ENCODE assay signal across 8 cellular contexts in the genomic region with DNA sequence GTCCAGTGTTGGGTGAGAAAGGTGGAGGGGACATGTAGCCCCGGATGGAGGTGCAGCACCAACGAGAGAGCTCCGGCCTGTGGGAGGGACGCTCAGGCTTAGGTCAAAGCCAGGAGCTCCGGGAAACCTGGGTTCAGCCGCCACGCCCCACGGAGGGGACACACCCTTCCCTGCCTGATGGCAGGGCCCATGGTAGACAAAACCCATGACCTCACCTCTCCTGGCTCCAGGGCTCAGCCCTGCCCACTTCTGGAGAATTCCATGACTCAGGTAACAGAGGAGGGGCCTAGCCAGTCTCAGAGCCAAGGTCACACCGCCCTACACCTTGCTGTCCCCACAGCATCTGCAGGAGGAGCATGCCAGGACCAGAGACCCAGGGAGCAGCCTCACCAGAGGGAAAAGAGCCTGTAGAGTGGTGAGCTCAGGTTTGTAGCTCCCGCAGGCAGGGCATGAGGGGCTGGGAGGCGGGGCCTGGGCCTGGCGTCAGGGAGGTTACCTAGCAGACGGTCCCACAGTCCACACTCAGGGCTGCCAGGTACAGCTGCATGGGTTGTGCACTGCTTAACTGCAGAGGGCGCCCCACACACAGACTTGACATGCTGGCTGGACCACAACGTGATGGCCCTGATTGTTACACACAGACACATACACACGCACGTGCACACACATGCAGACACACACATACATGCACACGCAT.
DNase-seq lines count a peak whose midpoint lies in the region; ATAC-seq and TF ChIP-seq lines count a peak whose summit lies in the region.

No MANE protein-coding gene starts in this region.

- H3K36me3 ChIP-seq in lung (ENCODE audit: control insufficient read depth in 2 of 2, insufficient read depth in 2 of 2, low read length in 2 of 2), result no peaks in the 10 kb centered on the region
- H3K36me3 ChIP-seq in testis (ENCODE audit: low read depth, missing control alignments), result no peaks in the 10 kb centered on the region

- H3K9me3 Mint-ChIP-seq in Calu3 (ENCODE audit: low read depth, unreplicated experiment) (no peaks in the 10 kb centered on the region), HFFc6 (no peaks in the 10 kb centered on the region), chondrocyte (ENCODE audit: low read depth) (no peaks in the 10 kb centered on the region)

- H3K4me3 ChIP-seq in lung, result peak overlapping the region; percentile 12
- no peak overlapping the region for H3K4me3 ChIP-seq in testis

- intact Hi-C loops in Calu3 (cut with micrococcal nuclease; ENCODE audit: unreplicated experiment) (loop anchor here (2.0 to 5.0 kb wide), 2 partner anchors 157 to 216 kb away; no protein-coding TSS in a partner anchor), testis (cut with DNase I; ENCODE audit: low total_unique reads) (no loop called here)

- H3K9me3 ChIP-seq in lung (ENCODE audit: control insufficient read depth in 2 of 2, insufficient read depth in 1 of 2, low read length in 1 of 2) (no peaks in the 10 kb centered on the region), testis (no peaks in the 10 kb centered on the region)

- H3K36me3 Mint-ChIP-seq in Calu3 (ENCODE audit: insufficient read depth, unreplicated experiment) (peaks cover 22% of the 10 kb centered on the region), HFFc6 (ENCODE audit: low read depth) (no peaks in the 10 kb centered on the region), chondrocyte (ENCODE audit: low read depth) (no peaks in the 10 kb centered on the region)

- H3K27me3 Mint-ChIP-seq in Calu3 (ENCODE audit: unreplicated experiment) (no peaks in the 10 kb centered on the region), HFFc6 (ENCODE audit: insufficient read depth) (peaks cover 2% of the 10 kb centered on the region), chondrocyte (ENCODE audit: low read depth) (no peaks in the 10 kb centered on the region)

- BruUV-seq in Calu3 (replicated peaks; lab: Mats Ljungman, UMichigan), result TSS peak; percentile 41

- H3K4me1 Mint-ChIP-seq in Calu3 (ENCODE audit: low read depth, unreplicated experiment) (peaks cover 11% of the 10 kb centered on the region), HFFc6 (ENCODE audit: low read depth) (peaks cover 16% of the 10 kb centered on the region), chondrocyte (ENCODE audit: low read depth) (peaks cover 15% of the 10 kb centered on the region)

- CTCF ChIA-PET in Calu3 (lab: Charles Lee), result interaction anchor here (0.5 to 1.4 kb wide), 9 partner anchors 16 to 792 kb away, joined by 3 to 14 read pairs (median 6); a partner anchor contains a TSS

- no peaks in the 10 kb centered on the region for H3K27me3 ChIP-seq in lung (ENCODE audit: control insufficient read depth, insufficient read depth)
- H3K27me3 ChIP-seq in testis, result no peaks in the 10 kb centered on the region

- peaks cover 0 to 3% of the 10 kb centered on the region in 2 donors for H3K4me1 ChIP-seq in lung (ENCODE audit: control insufficient read depth in 2 of 2, insufficient read depth in 2 of 2, low read length in 2 of 2)
- no peaks in the 10 kb centered on the region for H3K4me1 ChIP-seq in testis

- WGBS in lung, 2 donors, result 65 to 75% methylated on average over 18 of the region's 18 CpGs
- 81 to 84% methylated on average over 15 to 18 of the region's 18 CpGs for WGBS in testis, 2 donors

- DNase-seq in Calu3, result peak; percentile 85
- peak; percentile 14 for DNase-seq in HFFc6
- DNase-seq in chondrocyte (ENCODE audit: low spot score), result peak; percentile 91
- peak; percentile 85 for DNase-seq in lung (ENCODE audit: low spot score)
- DNase-seq in testis, result peak; percentile 70
- no peak for DNase-seq in cerebellum (ENCODE audit: low spot score)

- TF ChIP-seq POLR2A in testis (IDR thresholded peaks at IDR 0.05), result no peak

- peak overlapping the region in 1 of 2 donors; percentile 23 for H3K27ac ChIP-seq in lung (ENCODE audit: low read depth in 1 of 2, low read length in 1 of 2)
- H3K27ac ChIP-seq in testis, result no peak overlapping the region

- H3K4me3 Mint-ChIP-seq in Calu3 (ENCODE audit: low read depth, unreplicated experiment) (peak overlapping the region; percentile 67), HFFc6 (no peak overlapping the region), chondrocyte (ENCODE audit: unreplicated experiment) (no peak overlapping the region)

- ATAC-seq in SK-N-SH treated with all-trans-retinoic acid at 6 μM for 48 hours (peak; percentile 74), lung (ENCODE audit: insufficient read depth, low FRiP score) (peak; percentile 84), GM21619 (IDR thresholded peaks at IDR 0.05; ENCODE audit: unreplicated experiment) (no peak)

- H3K27ac Mint-ChIP-seq in Calu3 (ENCODE audit: unreplicated experiment) (peak overlapping the region; percentile 81), HFFc6 (no peak overlapping the region), chondrocyte (ENCODE audit: unreplicated experiment) (no peak overlapping the region)

- TF ChIP-seq CTCF in Calu3 (IDR thresholded peaks at IDR 0.05; ENCODE audit: unreplicated experiment), result peak; percentile 61
- TF ChIP-seq CTCF in HFFc6 (IDR thresholded peaks at IDR 0.05), result peak; percentile 66
- TF ChIP-seq CTCF in chondrocyte (IDR thresholded peaks at IDR 0.05), result peak; percentile 74
- TF ChIP-seq CTCF in lung (IDR thresholded peaks at IDR 0.05; ENCODE audit: control extremely low read depth, extremely low read depth), result peak; percentile 17
- peak in 1 of 3 experiments; percentile 36 for TF ChIP-seq CTCF in testis (IDR thresholded peaks at IDR 0.05)

TF ChIP-seq in SK-N-SH treated with all-trans-retinoic acid at 6 μM for 48 hours, 23 proteins besides CTCF, POLR2A, EP300 and RAD21 (continues in another document):
- TF ChIP-seq, protein P1, sequence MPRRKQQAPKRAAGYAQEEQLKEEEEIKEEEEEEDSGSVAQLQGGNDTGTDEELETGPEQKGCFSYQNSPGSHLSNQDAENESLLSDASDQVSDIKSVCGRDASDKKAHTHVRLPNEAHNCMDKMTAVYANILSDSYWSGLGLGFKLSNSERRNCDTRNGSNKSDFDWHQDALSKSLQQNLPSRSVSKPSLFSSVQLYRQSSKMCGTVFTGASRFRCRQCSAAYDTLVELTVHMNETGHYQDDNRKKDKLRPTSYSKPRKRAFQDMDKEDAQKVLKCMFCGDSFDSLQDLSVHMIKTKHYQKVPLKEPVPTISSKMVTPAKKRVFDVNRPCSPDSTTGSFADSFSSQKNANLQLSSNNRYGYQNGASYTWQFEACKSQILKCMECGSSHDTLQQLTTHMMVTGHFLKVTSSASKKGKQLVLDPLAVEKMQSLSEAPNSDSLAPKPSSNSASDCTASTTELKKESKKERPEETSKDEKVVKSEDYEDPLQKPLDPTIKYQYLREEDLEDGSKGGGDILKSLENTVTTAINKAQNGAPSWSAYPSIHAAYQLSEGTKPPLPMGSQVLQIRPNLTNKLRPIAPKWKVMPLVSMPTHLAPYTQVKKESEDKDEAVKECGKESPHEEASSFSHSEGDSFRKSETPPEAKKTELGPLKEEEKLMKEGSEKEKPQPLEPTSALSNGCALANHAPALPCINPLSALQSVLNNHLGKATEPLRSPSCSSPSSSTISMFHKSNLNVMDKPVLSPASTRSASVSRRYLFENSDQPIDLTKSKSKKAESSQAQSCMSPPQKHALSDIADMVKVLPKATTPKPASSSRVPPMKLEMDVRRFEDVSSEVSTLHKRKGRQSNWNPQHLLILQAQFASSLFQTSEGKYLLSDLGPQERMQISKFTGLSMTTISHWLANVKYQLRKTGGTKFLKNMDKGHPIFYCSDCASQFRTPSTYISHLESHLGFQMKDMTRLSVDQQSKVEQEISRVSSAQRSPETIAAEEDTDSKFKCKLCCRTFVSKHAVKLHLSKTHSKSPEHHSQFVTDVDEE (CRISPR knock-in tag; IDR thresholded peaks at IDR 0.05), result no peak
- TF ChIP-seq ZC3H10 (CRISPR knock-in tag; IDR thresholded peaks at IDR 0.05), result no peak
- TF ChIP-seq, protein P2, sequence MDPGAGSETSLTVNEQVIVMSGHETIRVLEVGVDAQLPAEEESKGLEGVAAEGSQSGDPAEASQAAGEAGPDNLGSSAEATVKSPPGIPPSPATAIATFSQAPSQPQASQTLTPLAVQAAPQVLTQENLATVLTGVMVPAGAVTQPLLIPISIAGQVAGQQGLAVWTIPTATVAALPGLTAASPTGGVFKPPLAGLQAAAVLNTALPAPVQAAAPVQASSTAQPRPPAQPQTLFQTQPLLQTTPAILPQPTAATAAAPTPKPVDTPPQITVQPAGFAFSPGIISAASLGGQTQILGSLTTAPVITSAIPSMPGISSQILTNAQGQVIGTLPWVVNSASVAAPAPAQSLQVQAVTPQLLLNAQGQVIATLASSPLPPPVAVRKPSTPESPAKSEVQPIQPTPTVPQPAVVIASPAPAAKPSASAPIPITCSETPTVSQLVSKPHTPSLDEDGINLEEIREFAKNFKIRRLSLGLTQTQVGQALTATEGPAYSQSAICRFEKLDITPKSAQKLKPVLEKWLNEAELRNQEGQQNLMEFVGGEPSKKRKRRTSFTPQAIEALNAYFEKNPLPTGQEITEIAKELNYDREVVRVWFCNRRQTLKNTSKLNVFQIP (CRISPR knock-in tag; IDR thresholded peaks at IDR 0.05; ENCODE audit: borderline replicate concordance, low read depth), result no peak
- TF ChIP-seq, protein P3, sequence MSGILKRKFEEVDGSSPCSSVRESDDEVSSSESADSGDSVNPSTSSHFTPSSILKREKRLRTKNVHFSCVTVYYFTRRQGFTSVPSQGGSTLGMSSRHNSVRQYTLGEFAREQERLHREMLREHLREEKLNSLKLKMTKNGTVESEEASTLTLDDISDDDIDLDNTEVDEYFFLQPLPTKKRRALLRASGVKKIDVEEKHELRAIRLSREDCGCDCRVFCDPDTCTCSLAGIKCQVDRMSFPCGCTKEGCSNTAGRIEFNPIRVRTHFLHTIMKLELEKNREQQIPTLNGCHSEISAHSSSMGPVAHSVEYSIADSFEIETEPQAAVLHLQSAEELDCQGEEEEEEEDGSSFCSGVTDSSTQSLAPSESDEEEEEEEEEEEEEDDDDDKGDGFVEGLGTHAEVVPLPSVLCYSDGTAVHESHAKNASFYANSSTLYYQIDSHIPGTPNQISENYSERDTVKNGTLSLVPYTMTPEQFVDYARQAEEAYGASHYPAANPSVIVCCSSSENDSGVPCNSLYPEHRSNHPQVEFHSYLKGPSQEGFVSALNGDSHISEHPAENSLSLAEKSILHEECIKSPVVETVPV (CRISPR knock-in tag; IDR thresholded peaks at IDR 0.05), result no peak
